ENCODE assay signal across 21 cellular contexts in the genomic region with DNA sequence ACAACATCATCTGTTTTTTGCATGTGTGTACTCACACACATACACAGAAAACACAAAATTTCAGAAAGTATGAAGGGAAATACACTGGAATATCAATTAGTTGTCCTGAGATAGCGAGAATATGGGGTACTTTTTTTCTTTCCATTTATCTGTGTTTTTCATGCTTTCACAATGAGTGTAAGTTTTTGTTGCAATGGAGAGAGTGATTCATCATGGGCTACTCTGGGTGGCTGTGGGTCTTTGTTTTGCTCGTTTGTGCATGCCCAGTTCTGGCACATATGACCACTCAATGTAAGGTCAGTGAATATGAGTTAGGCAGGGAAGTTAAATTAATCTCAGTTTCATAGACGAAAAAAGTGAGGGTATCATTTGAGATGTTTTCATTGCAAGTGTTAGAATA. TPM values are rescaled to one million over a fixed set of nuclear protein-coding genes. Genes with fewer than 3 reads are reported as not detected.
A peak's percentile ranks its signal among the peaks of the same experiment; 100 is the strongest.
DNase-seq lines count a peak whose midpoint lies in the region; ATAC-seq and TF ChIP-seq lines count a peak whose summit lies in the region.
"Had no signal": no experiment of that assay in that cellular context is flagged by ENCODE, and none has a peak within 500 bp of the region (broad histone marks: within the 10 kb centered on the region; RNA-seq: fewer than 3 reads in every experiment).

No MANE protein-coding gene starts in this region.

- H3K4me3 ChIP-seq in GM23248: no peak overlapping the region
- no peak overlapping the region for H3K4me3 ChIP-seq in fibroblast of pulmonary artery (replicated peaks; ENCODE audit: low read depth, low read length)
- H3K4me3 ChIP-seq: vagina had no signal

- no peak for TF ChIP-seq CTCF in fibroblast of pulmonary artery (IDR thresholded peaks at IDR 0.05; ENCODE audit: low read length, missing control alignments)

- no peak overlapping the region for H3K9ac ChIP-seq in GM23248
- H3K9ac ChIP-seq: parathyroid adenoma had no signal

- WGBS in GM23248 (ENCODE audit: low coverage in 1 of 2, low lambda C conversion rate in 2 of 2, missing lambda C conversion rate in 2 of 2), 2 experiments: 37 to 38% methylated on average over 3 of the region's 3 CpGs

- H3K27me3 ChIP-seq in GM23248 (replicated peaks; ENCODE audit: insufficient read depth): no peaks in the 10 kb centered on the region
- H3K27me3 ChIP-seq: vagina had no signal

- no peaks in the 10 kb centered on the region for H3K9me2 ChIP-seq in GM23248 (ENCODE audit: insufficient read depth)

- no peaks in the 10 kb centered on the region for H3K79me2 ChIP-seq in GM23248 (ENCODE audit: insufficient read depth)
- H3K79me2 ChIP-seq: parathyroid adenoma had no signal

- H3K27ac Mint-ChIP-seq in activated T-helper 17 cell treated with anti-CD3 and anti-CD28 coated beads, Interleukin-2, amount 50 U/mL, for 72 hours: no peak overlapping the region
- H3K27ac Mint-ChIP-seq: activated T-helper 2 cell treated with anti-CD3 and anti-CD28 coated beads, Interferon-gamma antibody, Interleukin-2, Interleukin-4, amounts not matched to agents 10 μg/mL and 5 μg/mL and 100 μg/mL, durations not matched to agents 14 hours and 24 hours and 36 hours; CD4-positive, CD25-positive, alpha-beta regulatory T cell; effector memory CD8-positive, alpha-beta T cell; natural killer cell treated with Interleukin-12 subunit alpha and Interleukin-12 subunit beta and Interleukin-15 and Interleukin-18, amount 100 ng/mL, for 72 hours; WTC11 had no signal

- H3K9me3 Mint-ChIP-seq in activated T-helper 17 cell treated with anti-CD3 and anti-CD28 coated beads, Interleukin-2, amount 50 U/mL, for 72 hours: no peaks in the 10 kb centered on the region
- H3K9me3 Mint-ChIP-seq: activated T-helper 2 cell treated with anti-CD3 and anti-CD28 coated beads, Interferon-gamma antibody, Interleukin-2, Interleukin-4, amounts not matched to agents 10 μg/mL and 5 μg/mL and 100 μg/mL, durations not matched to agents 14 hours and 24 hours and 36 hours; effector memory CD8-positive, alpha-beta T cell; natural killer cell treated with Interleukin-12 subunit alpha and Interleukin-12 subunit beta and Interleukin-15 and Interleukin-18, amount 100 ng/mL, for 72 hours; WTC11 had no signal

- no peaks in the 10 kb centered on the region for H3K27me3 Mint-ChIP-seq in activated T-helper 17 cell treated with anti-CD3 and anti-CD28 coated beads, Interleukin-2, amount 50 U/mL, for 72 hours
- H3K27me3 Mint-ChIP-seq: CD4-positive, CD25-positive, alpha-beta regulatory T cell; effector memory CD8-positive, alpha-beta T cell had no signal

- in situ Hi-C loops in GM23248 (cut with MboI): no loop called here

- H3K4me2 ChIP-seq in GM23248 (ENCODE audit: unreplicated experiment): no peak overlapping the region

- H3K36me3 ChIP-seq in GM23248 (ENCODE audit: low read depth): no peaks in the 10 kb centered on the region
- H3K36me3 ChIP-seq: vagina had no signal

- ATAC-seq in GM18511 (IDR thresholded peaks at IDR 0.05; ENCODE audit: unreplicated experiment) (peak; percentile 63), HG03159 (IDR thresholded peaks at IDR 0.05; ENCODE audit: unreplicated experiment) (no peak), HG03571 (IDR thresholded peaks at IDR 0.05; ENCODE audit: unreplicated experiment) (no peak)
- ATAC-seq in activated T-helper 17 cell treated with anti-CD3 and anti-CD28 coated beads, Interleukin-2, amount 50 U/mL, for 72 hours (replicated peaks): peak; percentile 60
- ATAC-seq: effector memory CD8-positive, alpha-beta T cell; natural killer cell treated with Interleukin-12 subunit alpha and Interleukin-12 subunit beta and Interleukin-15 and Interleukin-18, amount 100 ng/mL, for 72 hours; Right ventricle myocardium inferior; WTC11 had no signal

- no peaks in the 10 kb centered on the region for H4K20me1 ChIP-seq in GM23248 (ENCODE audit: insufficient read depth)

- no peak overlapping the region for H2AFZ ChIP-seq in GM23248
- H2AFZ ChIP-seq: parathyroid adenoma had no signal

- no peaks in the 10 kb centered on the region for H3K9me3 ChIP-seq in GM23248 (ENCODE audit: low read depth)
- H3K9me3 ChIP-seq: vagina had no signal

- DNase-seq in GM23248 (peak; percentile 3), fibroblast of pulmonary artery (ENCODE audit: low read depth) (peak; percentile 48), GF-D8 (lab: John Stamatoyannopoulos, UW) (no peak), SW 1271 (lab: John Stamatoyannopoulos, UW) (no peak)
- DNase-seq: CD4-positive, CD25-positive, alpha-beta regulatory T cell; central memory CD4-positive, alpha-beta T cell; DMS53; effector memory CD8-positive, alpha-beta T cell; NCI-H1092 treated with DMSO at 0.1 percent for 48 hours; NCI-H2107; NCI-H524 had no signal

- no peaks in the 10 kb centered on the region for H3K4me1 Mint-ChIP-seq in activated T-helper 17 cell treated with anti-CD3 and anti-CD28 coated beads, Interleukin-2, amount 50 U/mL, for 72 hours
- H3K4me1 Mint-ChIP-seq: CD4-positive, CD25-positive, alpha-beta regulatory T cell; WTC11 had no signal

- H3F3A ChIP-seq in GM23248 (ENCODE audit: insufficient read depth): no peaks in the 10 kb centered on the region

- no peaks in the 10 kb centered on the region for H3K36me3 Mint-ChIP-seq in activated T-helper 17 cell treated with anti-CD3 and anti-CD28 coated beads, Interleukin-2, amount 50 U/mL, for 72 hours (ENCODE audit: low read depth)
- H3K36me3 Mint-ChIP-seq: CD4-positive, CD25-positive, alpha-beta regulatory T cell; natural killer cell treated with Interleukin-12 subunit alpha and Interleukin-12 subunit beta and Interleukin-15 and Interleukin-18, amount 100 ng/mL, for 72 hours had no signal

- H3K4me1 ChIP-seq in GM23248 (ENCODE audit: insufficient read depth): no peaks in the 10 kb centered on the region
- H3K4me1 ChIP-seq: parathyroid adenoma, vagina had no signal

- no peak overlapping the region for H3K4me3 Mint-ChIP-seq in activated T-helper 17 cell treated with anti-CD3 and anti-CD28 coated beads, Interleukin-2, amount 50 U/mL, for 72 hours
- H3K4me3 Mint-ChIP-seq: CD4-positive, CD25-positive, alpha-beta regulatory T cell; effector memory CD8-positive, alpha-beta T cell; natural killer cell treated with Interleukin-12 subunit alpha and Interleukin-12 subunit beta and Interleukin-15 and Interleukin-18, amount 100 ng/mL, for 72 hours; WTC11 had no signal

- H3K27ac ChIP-seq in GM23248: no peak overlapping the region
- H3K27ac ChIP-seq: parathyroid adenoma, vagina had no signal

RNA-seq across cellular contexts. Expression of a gene that starts 26.9 kb away (rescaled TPM):
- total RNA-seq in GM23248 (2014; rRNA removed; shearing (Covaris generic)): not detected in 2 replicates
- not detected in 2 replicates for polyA plus RNA-seq in GM23248 (2016; fragmentation: Nextera tagmentation; extraction: Ambion mirVana)
- not detected for total RNA-seq in activated T-helper 17 cell treated with anti-CD3 and anti-CD28 coated beads, Interleukin-2, amount 50 U/mL, for 72 hours
- polyA plus RNA-seq: CD4-positive, CD25-positive, alpha-beta regulatory T cell had no signal

Comparison
In these comparisons a context has a peak if more than half of its experiments do, and no peak if none do; other contexts are left out.
1. ATAC-seq: peak in GM18511 (single experiment) and activated T-helper 17 cell treated with anti-CD3 and anti-CD28 coated beads, Interleukin-2, amount 50 U/mL, for 72 hours (single experiment); none in HG03159 (single experiment) and HG03571 (single experiment).
2. DNase-seq: peak in GM23248 (single experiment) and fibroblast of pulmonary artery (single experiment); none in GF-D8 (single experiment) and SW 1271 (0 of 2).